Comparison of ENCODE assay signal across 18 cellular contexts in genomic region chr13:51168623-51169022, GRCh38. TPM values are rescaled to one million over a fixed set of nuclear protein-coding genes. Genes with fewer than 3 reads are reported as not detected.
DNase-seq lines count a peak whose midpoint lies in the region; ATAC-seq and TF ChIP-seq lines count a peak whose summit lies in the region.
"Had no signal": no experiment of that assay in that cellular context is flagged by ENCODE, and none has a peak within 500 bp of the region (broad histone marks: within the 10 kb centered on the region; RNA-seq: fewer than 3 reads in every experiment).

No MANE protein-coding gene starts in this region.

- H3K4me3 Mint-ChIP-seq in GM23338 = peak overlapping the region; percentile 100
- peak overlapping the region; percentile 91 for H3K4me3 Mint-ChIP-seq in endodermal cell
- H3K4me3 Mint-ChIP-seq: CD4-positive, alpha-beta T cell; IgD-negative memory B cell had no signal

- peaks cover 14% of the 10 kb centered on the region; the same call in 2 of the 3 replicates for H3K9me3 Mint-ChIP-seq in GM23338
- H3K9me3 Mint-ChIP-seq in endodermal cell = no peaks in the 10 kb centered on the region
- H3K9me3 Mint-ChIP-seq: CD4-positive, alpha-beta T cell; IgD-negative memory B cell had no signal

- H3K79me2 ChIP-seq in GM23338 (replicated peaks; ENCODE audit: insufficient read depth) = peaks cover 79% of the 10 kb centered on the region

- DNase-seq in GM23338 (ENCODE audit: low spot score) (peak; percentile 59), endodermal cell (peak; percentile 76), substantia nigra (lab: John Stamatoyannopoulos, UW) (no peak), DMS79 treated with DMSO at 0.1 percent for 48 hours (lab: John Stamatoyannopoulos, UW) (no peak), HuH-7 (ENCODE audit: low spot score) (no peak), NCI-H1436 (lab: John Stamatoyannopoulos, UW) (no peak)
- DNase-seq: ACHN; Calu3; CD4-positive, alpha-beta T cell; DMS 273 treated with DMSO at 0.1 percent for 48 hours; KG1 had no signal

- H3K36me3 Mint-ChIP-seq in GM23338 (ENCODE audit: low read depth) = peaks cover 76% of the 10 kb centered on the region
- H3K36me3 Mint-ChIP-seq in endodermal cell (ENCODE audit: low read depth) = peaks cover 30% of the 10 kb centered on the region
- H3K36me3 Mint-ChIP-seq: IgD-negative memory B cell had no signal

- peaks cover 23% of the 10 kb centered on the region for H3F3A ChIP-seq in GM23338 (replicated peaks; ENCODE audit: low read depth)

- H3K9ac ChIP-seq in HUES6 (ENCODE audit: low read length) = peak overlapping the region; percentile 94
- H3K9ac ChIP-seq in endodermal cell (ENCODE audit: extremely low read depth, low read length, poor library complexity, severe bottlenecking) = no peak overlapping the region
- peak overlapping the region; percentile 68 for H3K9ac ChIP-seq in iPS-18a (ENCODE audit: low read length)
- H3K9ac ChIP-seq: BLaER1 treated with 17β-estradiol and CSF1 and Interleukin-3, amounts not matched to agents 10 nM and 100 nM had no signal

- H3K27ac ChIP-seq in GM23338 (ENCODE audit: low read depth) (peak overlapping the region; percentile 100), HUES6 (ENCODE audit: low read depth, low read length) (peak overlapping the region; percentile 98), endodermal cell (ENCODE audit: low read depth, low read length) (no peak overlapping the region), iPS-18a (ENCODE audit: low read length) (peak overlapping the region; percentile 96), substantia nigra (ENCODE audit: low read depth, low read length, poor library complexity, severe bottlenecking) (no peak overlapping the region)
- H3K27ac ChIP-seq: BLaER1 treated with 17β-estradiol and CSF1 and Interleukin-3, amounts not matched to agents 10 nM and 100 nM had no signal

- 0 out of 2 replicates have a peak, but pooled peaks cover 2% of the 10 kb centered on the region for H4K20me1 ChIP-seq in GM23338 (replicated peaks; ENCODE audit: insufficient read depth)
- H4K20me1 ChIP-seq: BLaER1 treated with 17β-estradiol and CSF1 and Interleukin-3, amounts not matched to agents 10 nM and 100 nM had no signal

- H3K9me3 ChIP-seq in HUES6 (ENCODE audit: control insufficient read depth, insufficient read depth, low read depth, low read length) (no peaks in the 10 kb centered on the region), endodermal cell (ENCODE audit: control insufficient read depth, low read length) (no peaks in the 10 kb centered on the region), iPS-18a (ENCODE audit: control insufficient read depth, low read depth, low read length) (no peaks in the 10 kb centered on the region)
- H3K9me3 ChIP-seq: HAP-1 had no signal

- H3K4me3 ChIP-seq in GM23338 = peak overlapping the region; percentile 91
- H3K4me3 ChIP-seq in HUES6 (ENCODE audit: low read depth, low read length) = peak overlapping the region; percentile 58
- H3K4me3 ChIP-seq in endodermal cell (ENCODE audit: low read length) = peak overlapping the region; percentile 83
- H3K4me3 ChIP-seq in iPS-18a (ENCODE audit: low read length) = peak overlapping the region; percentile 73
- H3K4me3 ChIP-seq: BLaER1 treated with 17β-estradiol and CSF1 and Interleukin-3, amounts not matched to agents 10 nM and 100 nM; HAP-1 had no signal

- no peak overlapping the region for H2AFZ ChIP-seq in GM23338

- H3K27me3 ChIP-seq in GM23338 (ENCODE audit: insufficient read depth) (no peaks in the 10 kb centered on the region), HUES6 (ENCODE audit: control insufficient read depth, insufficient read depth, low read length) (no peaks in the 10 kb centered on the region; the same call in 1 of the 2 replicates), endodermal cell (ENCODE audit: control insufficient read depth, insufficient read depth, low read length, poor library complexity, severe bottlenecking) (no peaks in the 10 kb centered on the region), iPS-18a (ENCODE audit: control insufficient read depth, insufficient read depth, low read length) (no peaks in the 10 kb centered on the region)
- H3K27me3 ChIP-seq: BLaER1 treated with 17β-estradiol and CSF1 and Interleukin-3, amounts not matched to agents 10 nM and 100 nM had no signal

- H3K27ac Mint-ChIP-seq in GM23338 (peak overlapping the region; percentile 100), endodermal cell (peak overlapping the region; percentile 97)
- H3K27ac Mint-ChIP-seq: CD4-positive, alpha-beta T cell; IgD-negative memory B cell had no signal

- peak; percentile 20 for ATAC-seq in GM23338

- H3K4me1 Mint-ChIP-seq in GM23338 (peaks cover 37% of the 10 kb centered on the region), endodermal cell (peaks cover 50% of the 10 kb centered on the region)
- H3K4me1 Mint-ChIP-seq: IgD-negative memory B cell had no signal

- H3K4me1 ChIP-seq in GM23338 (ENCODE audit: insufficient read depth) (peaks cover 26% of the 10 kb centered on the region), HUES6 (ENCODE audit: control insufficient read depth, insufficient read depth, low read length) (peaks cover 26% of the 10 kb centered on the region), endodermal cell (ENCODE audit: control insufficient read depth, insufficient read depth, low read length) (peaks cover 9% of the 10 kb centered on the region), iPS-18a (ENCODE audit: control insufficient read depth, low read depth, low read length) (peaks cover 25% of the 10 kb centered on the region)
- H3K4me1 ChIP-seq: BLaER1 treated with 17β-estradiol and CSF1 and Interleukin-3, amounts not matched to agents 10 nM and 100 nM had no signal

- H3K27me3 Mint-ChIP-seq in GM23338 (ENCODE audit: insufficient read depth, low read depth, poor library complexity) = peaks cover 40% of the 10 kb centered on the region
- H3K27me3 Mint-ChIP-seq in endodermal cell (ENCODE audit: insufficient read depth) = no peaks in the 10 kb centered on the region

- TF ChIP-seq CTCF in GM23338 (conservative IDR thresholded peaks at IDR 0.05; ENCODE audit: low read depth in 2 of 2) (no peak), endodermal cell (conservative IDR thresholded peaks at IDR 0.05) (no peak)

- peaks cover 7% of the 10 kb centered on the region; the same call in 1 of the 2 replicates for H3K9me2 ChIP-seq in GM23338 (ENCODE audit: insufficient read depth)

- H3K36me3 ChIP-seq in GM23338 (ENCODE audit: insufficient read depth) (peaks cover 18% of the 10 kb centered on the region), HUES6 (ENCODE audit: control insufficient read depth, insufficient read depth, low read length) (peaks cover 21% of the 10 kb centered on the region), endodermal cell (ENCODE audit: control insufficient read depth, insufficient read depth, low read length) (peaks cover 6% of the 10 kb centered on the region), iPS-18a (ENCODE audit: control insufficient read depth, low read depth, low read length) (peaks cover 5% of the 10 kb centered on the region)
- H3K36me3 ChIP-seq: BLaER1 treated with 17β-estradiol and CSF1 and Interleukin-3, amounts not matched to agents 10 nM and 100 nM had no signal

- H3K4me2 ChIP-seq in GM23338 = peak overlapping the region; percentile 74
- H3K4me2 ChIP-seq: BLaER1 treated with 17β-estradiol and CSF1 and Interleukin-3, amounts not matched to agents 10 nM and 100 nM had no signal

- 91 to 94% methylated on average over 2 of the region's 2 CpGs for WGBS in endodermal cell (ENCODE audit: insufficient coverage in 1 of 2, insufficient read length in 1 of 2), 2 experiments

TF ChIP-seq in GM23338, 12 proteins besides CTCF, POLR2A, EP300 and RAD21:
- TF ChIP-seq ETS1 (IDR thresholded peaks at IDR 0.05) (no peak), POLR2AphosphoS5 (IDR thresholded peaks at IDR 0.05; ENCODE audit: low read depth) (peak; percentile 63; the same call in 1 of the 2 replicates)
TF ChIP-seq in GM23338: peak in this region for 1.

RNA-seq across cellular contexts. Expression of gene FAM124A, which starts 53.6 kb away (rescaled TPM):
- 84.1 and 109 TPM in 2 replicates for total RNA-seq in GM23338 (2014; rRNA removed; shearing (Covaris generic))
- polyA plus RNA-seq in GM23338 (2016; fragmentation: Nextera tagmentation; extraction: Ambion mirVana) = 35.9 and 37.7 TPM in 2 replicates
- 10 to 100 TPM; 49.7 to 56.6 TPM for total RNA-seq in endodermal cell
- polyA plus RNA-seq in endodermal cell (2013, experiment 1 of 2) = 9.0 TPM
- polyA plus RNA-seq in endodermal cell (2013, experiment 2 of 2) = 7.9 TPM
- total RNA-seq: CD4-positive, alpha-beta T cell had no signal
- polyA plus RNA-seq: IgD-negative memory B cell had no signal

RNA-seq across cellular contexts. Expression of gene C13orf42, which starts 57.5 kb away (rescaled TPM):
- total RNA-seq in GM23338 (2014; rRNA removed; shearing (Covaris generic)) = 9.4 and 24.5 TPM in 2 replicates
- polyA plus RNA-seq in GM23338 (2016; fragmentation: Nextera tagmentation; extraction: Ambion mirVana) = 94.4 and 96.5 TPM in 2 replicates
- 10 to 100 TPM; 19.0 to 27.7 TPM for total RNA-seq in endodermal cell
- 1.6 TPM for polyA plus RNA-seq in endodermal cell (2013, experiment 1 of 2)
- polyA plus RNA-seq in endodermal cell (2013, experiment 2 of 2) = 2.4 TPM
- total RNA-seq: A172; Calu3; CD4-positive, alpha-beta T cell; HT1080 had no signal
- polyA plus RNA-seq: IgD-negative memory B cell had no signal

Comparison
In these comparisons a context has a peak if more than half of its experiments do, and no peak if none do; other contexts are left out.
1. DNase-seq: peak in GM23338 (single experiment) and endodermal cell (single experiment); none in substantia nigra (0 of 49), DMS79 treated with DMSO at 0.1 percent for 48 hours (single experiment), HuH-7 (single experiment) and NCI-H1436 (single experiment).
2. H3K27ac ChIP-seq: peak in GM23338 (single experiment), HUES6 (single experiment) and iPS-18a (single experiment); none in endodermal cell (single experiment) and substantia nigra (single experiment).
3. Peak in every context shown above with its lines, with median percentiles within 50 percentile points of each other: H3K4me3 ChIP-seq.